In the genomic region with DNA sequence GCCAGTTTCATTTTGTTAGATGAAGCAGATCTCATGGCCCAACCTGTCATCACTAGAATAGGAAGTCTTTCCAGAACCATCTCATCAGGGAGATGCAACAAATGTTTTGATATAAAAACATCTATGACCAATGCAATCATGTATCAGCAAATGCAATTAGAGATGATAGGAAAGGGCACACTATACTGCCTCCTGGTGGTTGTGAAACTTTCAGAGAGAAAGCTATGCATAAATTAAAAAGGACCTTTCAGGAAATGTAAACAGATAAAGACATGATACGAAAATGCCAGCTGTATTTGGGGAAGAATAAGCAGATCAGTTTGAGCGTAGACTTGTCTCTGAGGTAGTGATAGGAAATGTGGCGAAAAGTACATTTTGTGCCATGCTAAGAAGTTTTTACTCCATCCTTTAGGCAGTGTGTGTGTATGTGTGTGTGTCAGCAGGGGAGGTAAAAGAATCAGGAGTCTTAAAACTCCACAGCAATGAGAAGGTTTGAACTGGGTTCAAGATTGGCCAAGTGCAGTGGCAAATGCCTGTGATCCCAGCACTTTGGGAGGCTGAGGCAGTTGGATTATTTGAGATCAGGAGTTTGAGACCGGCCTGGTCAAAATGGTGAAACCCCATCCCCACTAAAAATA, we compare ENCODE assay signal across 8 cellular contexts.
DNase-seq lines count a peak whose midpoint lies in the region; ATAC-seq and TF ChIP-seq lines count a peak whose summit lies in the region.

No MANE protein-coding gene starts in this region.

- H3K4me1 ChIP-seq in GM23338 (ENCODE audit: insufficient read depth) = no peaks in the 10 kb centered on the region; the same call in 1 of the 2 replicates
- no peaks in the 10 kb centered on the region for H3K4me1 ChIP-seq in fibroblast of lung (ENCODE audit: control insufficient read depth, extremely low read depth, insufficient read depth, low read length)
- H3K4me1 ChIP-seq in stomach = no peaks in the 10 kb centered on the region
- H3K4me1 ChIP-seq in naive thymus-derived CD4-positive, alpha-beta T cell (ENCODE audit: control insufficient read depth in 2 of 2, insufficient read depth in 2 of 2, low read length in 2 of 2) = no peaks in the 10 kb centered on the region
- no peaks in the 10 kb centered on the region for H3K4me1 ChIP-seq in gastrocnemius medialis

- CTCF ChIA-PET in GM10248 (lab: Yijun Ruan, JAX) = interaction anchor here (2.7 kb wide), 1 partner anchor 14 kb away, joined by 9 read pairs; no protein-coding TSS in a partner anchor
- CTCF ChIA-PET in naive thymus-derived CD4-positive, alpha-beta T cell (lab: Charles Lee) = no interaction called here

- no peaks in the 10 kb centered on the region for H3K36me3 ChIP-seq in GM23338 (ENCODE audit: insufficient read depth)
- no peaks in the 10 kb centered on the region for H3K36me3 ChIP-seq in fibroblast of lung (ENCODE audit: control insufficient read depth, insufficient read depth, low read length)
- no peaks in the 10 kb centered on the region for H3K36me3 ChIP-seq in stomach
- no peaks in the 10 kb centered on the region for H3K36me3 ChIP-seq in naive thymus-derived CD4-positive, alpha-beta T cell (ENCODE audit: control insufficient read depth in 2 of 3, insufficient read depth in 3 of 3, low read length in 3 of 3)
- H3K36me3 ChIP-seq in gastrocnemius medialis = no peaks in the 10 kb centered on the region

- whole genome bisulfite sequencing in stomach, 5 donors = 37 to 51% (median 43%) methylated on average over 4 of the region's 4 CpGs

- H3F3A ChIP-seq in GM23338 (replicated peaks; ENCODE audit: low read depth) = no peaks in the 10 kb centered on the region

- no peak for TF ChIP-seq POLR2A in stomach (IDR thresholded peaks at IDR 0.05)
- TF ChIP-seq POLR2A in gastrocnemius medialis (IDR thresholded peaks at IDR 0.05) = no peak

- POLR2A ChIA-PET in GM10248 (lab: Yijun Ruan, JAX) = no interaction called here
- POLR2A ChIA-PET in naive thymus-derived CD4-positive, alpha-beta T cell (lab: Charles Lee) = no interaction called here

- no peak overlapping the region for H3K4me3 ChIP-seq in GM23338
- H3K4me3 ChIP-seq in fibroblast of lung (replicated peaks in 1 of 4; ENCODE audit: control extremely low read depth in 1 of 4, insufficient read depth in 1 of 4, low read depth in 3 of 4, low read length in 4 of 4) = no peak overlapping the region
- H3K4me3 ChIP-seq in stomach = no peak overlapping the region
- no peak overlapping the region for H3K4me3 ChIP-seq in naive thymus-derived CD4-positive, alpha-beta T cell (ENCODE audit: low read length)
- H3K4me3 ChIP-seq in gastrocnemius medialis = no peak overlapping the region

- TF ChIP-seq CTCF in GM10248 (IDR thresholded peaks at IDR 0.05; ENCODE audit: control extremely low read depth, extremely low read depth, low read depth, missing control alignments) = peak; percentile 52
- peak; percentile 72 to 86 for TF ChIP-seq CTCF in GM23338 (conservative IDR thresholded peaks at IDR 0.05; ENCODE audit: low read depth in 2 of 2)
- peak in 1 of 2 donors; percentile 40 for TF ChIP-seq CTCF in fibroblast of lung (conservative IDR thresholded peaks at IDR 0.05 in 1 of 2, IDR thresholded peaks at IDR 0.05 in 1 of 2; ENCODE audit: low read depth in 1 of 2, low read length in 2 of 2)
- TF ChIP-seq CTCF in stomach (IDR thresholded peaks at IDR 0.05) = peak in 5 of 7 experiments; percentile 13 to 55 (median 42)
- TF ChIP-seq CTCF in gastrocnemius medialis (IDR thresholded peaks at IDR 0.05 in 4 of 5, conservative IDR thresholded peaks at IDR 0.05 in 1 of 5) = peak in 2 of 5 experiments; percentile 34 to 37

- no peaks in the 10 kb centered on the region for H3K27me3 ChIP-seq in GM23338 (ENCODE audit: insufficient read depth)
- no peaks in the 10 kb centered on the region for H3K27me3 ChIP-seq in fibroblast of lung (ENCODE audit: control insufficient read depth, insufficient read depth, low read length)
- no peaks in the 10 kb centered on the region for H3K27me3 ChIP-seq in stomach
- H3K27me3 ChIP-seq in naive thymus-derived CD4-positive, alpha-beta T cell (ENCODE audit: control insufficient read depth in 2 of 2, insufficient read depth in 2 of 2, low read length in 2 of 2) = no peaks in the 10 kb centered on the region
- H3K27me3 ChIP-seq in gastrocnemius medialis = no peaks in the 10 kb centered on the region

- H3K36me3 Mint-ChIP-seq in GM23338 (ENCODE audit: low read depth) = no peaks in the 10 kb centered on the region
- H3K36me3 Mint-ChIP-seq in naive thymus-derived CD4-positive, alpha-beta T cell = no peaks in the 10 kb centered on the region

- no peaks in the 10 kb centered on the region for H3K9me2 ChIP-seq in GM23338 (ENCODE audit: insufficient read depth)

- H2AFZ ChIP-seq in GM23338 = peak overlapping the region; percentile 43; the same call in 1 of the 2 replicates
- H2AFZ ChIP-seq in fibroblast of lung (ENCODE audit: low read length) = no peak overlapping the region

- H3K9me3 Mint-ChIP-seq in GM23338 = no peaks in the 10 kb centered on the region; the same call in 2 of the 3 replicates
- H3K9me3 Mint-ChIP-seq in naive thymus-derived CD4-positive, alpha-beta T cell = peaks cover 0 to 4% (median 0%) of the 10 kb centered on the region in 11 donors

- peaks cover 9% of the 10 kb centered on the region for H3K4me1 Mint-ChIP-seq in GM23338
- no peaks in the 10 kb centered on the region for H3K4me1 Mint-ChIP-seq in naive thymus-derived CD4-positive, alpha-beta T cell

- ATAC-seq in GM23338 (no peak; the same call in 2 of the 3 replicates), gastrocnemius medialis (no peak)
- ATAC-seq in naive thymus-derived CD4-positive, alpha-beta T cell = no peak

- intact Hi-C loops in stomach (cut with DNase I; ENCODE audit: low total_unique reads) (no loop called here), gastrocnemius medialis (cut with DNase I; ENCODE audit: low total_unique reads) (loop anchor here (2.0 kb wide), 1 partner anchor 419 kb away; no protein-coding TSS in a partner anchor)
- intact Hi-C loops in naive thymus-derived CD4-positive, alpha-beta T cell (cut with micrococcal nuclease) = loop anchor here in 1 of 2 donors (1.0 to 10.0 kb wide), 3 partner anchors 418 to 591 kb away; no protein-coding TSS in a partner anchor

- no peaks in the 10 kb centered on the region for H3K27me3 Mint-ChIP-seq in GM23338 (ENCODE audit: insufficient read depth, low read depth, poor library complexity)
- H3K27me3 Mint-ChIP-seq in naive thymus-derived CD4-positive, alpha-beta T cell = no peaks in the 10 kb centered on the region

- in situ Hi-C loops in gastrocnemius medialis (cut with MboI; ENCODE audit: low sequenced_read_pairs in 4 of 4) = loop anchor here in 1 of 4 donors (25.0 kb wide), 1 partner anchor 423 kb away; no protein-coding TSS in a partner anchor

- H3K27ac ChIP-seq in GM23338 (ENCODE audit: low read depth) = no peak overlapping the region
- no peak overlapping the region for H3K27ac ChIP-seq in fibroblast of lung (ENCODE audit: insufficient read depth, low read length)
- no peak overlapping the region for H3K27ac ChIP-seq in stomach
- H3K27ac ChIP-seq in naive thymus-derived CD4-positive, alpha-beta T cell (ENCODE audit: low read depth, low read length) = no peak overlapping the region
- no peak overlapping the region for H3K27ac ChIP-seq in gastrocnemius medialis

- no peak for DNase-seq in GM10248 (ENCODE audit: extremely low spot score)
- DNase-seq in GM23338 (ENCODE audit: low spot score) = peak; percentile 68
- peak; percentile 32 for DNase-seq in NCI-H1694 treated with DMSO at 0.1 percent for 48 hours (lab: John Stamatoyannopoulos, UW)
- peak; percentile 14 to 21 for DNase-seq in fibroblast of lung (ENCODE audit: low read depth in 2 of 2)
- no peak for DNase-seq in stomach
- DNase-seq in naive thymus-derived CD4-positive, alpha-beta T cell = no peak
- no peak for DNase-seq in gastrocnemius medialis
- no peak for DNase-seq in activated T-cell treated with anti-CD3 and anti-CD28 coated beads, Interleukin-2, amount 50 U/mL, for 1 hour

- H3K79me2 ChIP-seq in GM23338 (replicated peaks; ENCODE audit: insufficient read depth) (no peaks in the 10 kb centered on the region), fibroblast of lung (ENCODE audit: control insufficient read depth, insufficient read depth, low read length) (no peaks in the 10 kb centered on the region)

- no peaks in the 10 kb centered on the region for H3K9me3 ChIP-seq in fibroblast of lung (ENCODE audit: control insufficient read depth, insufficient read depth, low read depth, low read length)
- no peaks in the 10 kb centered on the region for H3K9me3 ChIP-seq in stomach
- no peaks in the 10 kb centered on the region for H3K9me3 ChIP-seq in naive thymus-derived CD4-positive, alpha-beta T cell (ENCODE audit: control insufficient read depth in 2 of 3, low read length in 3 of 3)
- no peaks in the 10 kb centered on the region for H3K9me3 ChIP-seq in gastrocnemius medialis

- H4K20me1 ChIP-seq in GM23338 (replicated peaks; ENCODE audit: insufficient read depth) (no peaks in the 10 kb centered on the region), fibroblast of lung (ENCODE audit: control insufficient read depth, extremely low read depth, insufficient read depth, low read length) (no peaks in the 10 kb centered on the region)

- TF ChIP-seq EP300 in stomach (IDR thresholded peaks at IDR 0.05) = no peak

- no peak overlapping the region for H3K9ac ChIP-seq in fibroblast of lung (ENCODE audit: insufficient read depth, low read length)

- peak overlapping the region; percentile 62; the same call in 1 of the 2 replicates for H3K27ac Mint-ChIP-seq in GM23338
- no peak overlapping the region for H3K27ac Mint-ChIP-seq in naive thymus-derived CD4-positive, alpha-beta T cell

- H3K4me2 ChIP-seq in GM23338 = no peak overlapping the region
- no peak overlapping the region for H3K4me2 ChIP-seq in fibroblast of lung (ENCODE audit: extremely low read depth, insufficient read depth, low read length)

- no peak overlapping the region for H3K4me3 Mint-ChIP-seq in GM23338
- H3K4me3 Mint-ChIP-seq in naive thymus-derived CD4-positive, alpha-beta T cell = no peak overlapping the region

TF ChIP-seq in GM23338, 12 proteins besides CTCF, POLR2A, EP300 and RAD21 (continues in another document):
- TF ChIP-seq ZNF114 (CRISPR knock-in tag; IDR thresholded peaks at IDR 0.05) (no peak), POLR2AphosphoS5 (IDR thresholded peaks at IDR 0.05; ENCODE audit: low read depth) (no peak), ZNF331 (CRISPR knock-in tag; IDR thresholded peaks at IDR 0.05; ENCODE audit: low read depth) (no peak), EZH2phosphoT487 (IDR thresholded peaks at IDR 0.05; ENCODE audit: unreplicated experiment) (no peak)

Comparison
In these comparisons a context has a peak if more than half of its experiments do, and no peak if none do; other contexts are left out.
1. DNase-seq: peak in GM23338 (single experiment), NCI-H1694 treated with DMSO at 0.1 percent for 48 hours (single experiment) and fibroblast of lung (2 of 2); none in GM10248 (single experiment), stomach (single experiment), naive thymus-derived CD4-positive, alpha-beta T cell (0 of 9), gastrocnemius medialis (0 of 2) and activated T-cell treated with anti-CD3 and anti-CD28 coated beads, Interleukin-2, amount 50 U/mL, for 1 hour (single experiment).